ENCODE assay signal across 8 cellular contexts in genomic region chr10:102152545-102152890, GRCh38. TPM values are rescaled to one million over a fixed set of nuclear protein-coding genes. Genes with fewer than 3 reads are reported as not detected.
DNase-seq lines count a peak whose midpoint lies in the region; ATAC-seq and TF ChIP-seq lines count a peak whose summit lies in the region.

No MANE protein-coding gene starts in this region.

- DNase-seq in NCI-H82 (lab: John Stamatoyannopoulos, UW) (peak; percentile 60), NCI-H82 treated with DMSO at 0.1 percent for 48 hours (lab: John Stamatoyannopoulos, UW; ENCODE audit: unreplicated experiment) (no peak), esophagus squamous epithelium (lab: John Stamatoyannopoulos, UW) (no peak), prostate gland (ENCODE audit: low spot score) (no peak), midbrain (lab: John Stamatoyannopoulos, UW) (no peak), iPS-NIHi7 (ENCODE audit: extremely low spot score) (no peak)
- DNase-seq in activated CD4-positive, alpha-beta T cell treated with anti-CD3 and anti-CD28 coated beads, Interleukin-2, amount 50 U/mL, for 1 hour, result peak; percentile 21

- intact Hi-C loops in esophagus squamous epithelium (cut with DNase I), result no loop called here
- intact Hi-C loops in prostate gland (cut with DNase I), result loop anchor here (5.0 kb wide), 1 partner anchor 335 kb away; the partner anchor contains the start of gene OGA

- H3K27ac ChIP-seq in esophagus squamous epithelium (peak overlapping the region; percentile 84 to 96 (median 88)), prostate gland (peak overlapping the region; percentile 80 to 82)

- 0 to 1% methylated on average over 14 to 18 of the region's 19 CpGs for WGBS in esophagus squamous epithelium, 2 donors
- WGBS in prostate gland, result 0% methylated on average over 19 of the region's 19 CpGs

- peak; percentile 17 for ATAC-seq in HG03159 (IDR thresholded peaks at IDR 0.05; ENCODE audit: unreplicated experiment)

- H3K4me3 ChIP-seq in esophagus squamous epithelium (peak overlapping the region; percentile 71 to 92 (median 73)), prostate gland (peak overlapping the region; percentile 80 to 84)

- no peak for TF ChIP-seq POLR2A in esophagus squamous epithelium (IDR thresholded peaks at IDR 0.05)
- no peak for TF ChIP-seq POLR2A in prostate gland (IDR thresholded peaks at IDR 0.05)

- H3K27me3 ChIP-seq in esophagus squamous epithelium, result no peaks in the 10 kb centered on the region
- H3K27me3 ChIP-seq in prostate gland (replicated peaks; ENCODE audit: insufficient read depth), result no peaks in the 10 kb centered on the region

- H3K36me3 ChIP-seq in esophagus squamous epithelium, result peaks cover 9 to 68% (median 21%) of the 10 kb centered on the region in 3 donors
- H3K36me3 ChIP-seq in prostate gland, result peaks cover 10 to 12% of the 10 kb centered on the region in 2 donors

- TF ChIP-seq CTCF in esophagus squamous epithelium (IDR thresholded peaks at IDR 0.05), result no peak
- no peak for TF ChIP-seq CTCF in prostate gland (IDR thresholded peaks at IDR 0.05)

- H3K4me1 ChIP-seq in esophagus squamous epithelium (peaks cover 8 to 41% (median 17%) of the 10 kb centered on the region in 3 donors), prostate gland (replicated peaks) (peaks cover 5% of the 10 kb centered on the region)

- no peaks in the 10 kb centered on the region for H3K9me3 ChIP-seq in esophagus squamous epithelium
- no peaks in the 10 kb centered on the region for H3K9me3 ChIP-seq in prostate gland

RNA-seq across cellular contexts. Expression of gene NOLC1, which starts 0.3 kb away (rescaled TPM):
- 10 to 100 TPM; 38.6 to 90.6 (median 83.4) TPM for total RNA-seq in esophagus squamous epithelium
- total RNA-seq in prostate gland, result 10 to 100 TPM; 50.3 to 67.9 TPM

RNA-seq across cellular contexts. Expression of gene PPRC1, which starts 19.7 kb away (rescaled TPM):
- total RNA-seq in esophagus squamous epithelium, result 10 to 100 TPM; 10.5 to 29.9 (median 27.2) TPM
- 10 to 100 TPM; 19.8 to 24.4 TPM for total RNA-seq in prostate gland

RNA-seq across cellular contexts. Expression of gene LDB1, which starts 32.4 kb away (rescaled TPM):
- total RNA-seq in esophagus squamous epithelium (10 to 100 TPM; 26.2 to 54.0 (median 27.3) TPM), prostate gland (10 to 100 TPM; 55.0 to 91.5 TPM)

Comparison
In these comparisons a context has a peak if more than half of its experiments do, and no peak if none do; other contexts are left out.
1. DNase-seq: peak in NCI-H82 (single experiment) and activated CD4-positive, alpha-beta T cell treated with anti-CD3 and anti-CD28 coated beads, Interleukin-2, amount 50 U/mL, for 1 hour (single experiment); none in NCI-H82 treated with DMSO at 0.1 percent for 48 hours (single experiment), esophagus squamous epithelium (single experiment), prostate gland (single experiment), midbrain (single experiment) and iPS-NIHi7 (single experiment).